Comparison of ENCODE assay signal across 16 cellular contexts in genomic region chr11:77882396-77882795, GRCh38.
"Had no signal": no experiment of that assay in that cellular context is flagged by ENCODE, and none has a peak within 500 bp of the region (broad histone marks: within the 10 kb centered on the region; RNA-seq: fewer than 3 reads in every experiment).

No MANE protein-coding gene starts in this region.

- DNase-seq: cortex of kidney; dorsolateral prefrontal cortex; effector CD8-positive, alpha-beta T cell; gastrocnemius medialis; heart right ventricle; hypothalamus; islet precursor cell; natural killer cell; ovary; small intestine; stimulated activated CD4-positive, alpha-beta T cell treated with anti-CD3 and anti-CD28 coated beads, Interleukin-12 subunit alpha, Interleukin-12 subunit beta, amount 100 ng/mL, for 4 hours; stimulated activated naive CD8-positive, alpha-beta T cell treated with anti-CD3 and anti-CD28 coated beads, Interleukin-15, Interleukin-2, amounts not matched to agents 100 U/mL and 50 U/mL, for 24 hours; tibial artery; upper lobe of left lung; uterus had no signal

- ATAC-seq: gastrocnemius medialis; heart right ventricle; left lobe of liver; natural killer cell; stimulated activated naive CD8-positive, alpha-beta T cell treated with anti-CD3 and anti-CD28 coated beads, Interleukin-15, Interleukin-2, amounts not matched to agents 100 U/mL and 50 U/mL, for 24 hours had no signal
